In the genomic region with DNA sequence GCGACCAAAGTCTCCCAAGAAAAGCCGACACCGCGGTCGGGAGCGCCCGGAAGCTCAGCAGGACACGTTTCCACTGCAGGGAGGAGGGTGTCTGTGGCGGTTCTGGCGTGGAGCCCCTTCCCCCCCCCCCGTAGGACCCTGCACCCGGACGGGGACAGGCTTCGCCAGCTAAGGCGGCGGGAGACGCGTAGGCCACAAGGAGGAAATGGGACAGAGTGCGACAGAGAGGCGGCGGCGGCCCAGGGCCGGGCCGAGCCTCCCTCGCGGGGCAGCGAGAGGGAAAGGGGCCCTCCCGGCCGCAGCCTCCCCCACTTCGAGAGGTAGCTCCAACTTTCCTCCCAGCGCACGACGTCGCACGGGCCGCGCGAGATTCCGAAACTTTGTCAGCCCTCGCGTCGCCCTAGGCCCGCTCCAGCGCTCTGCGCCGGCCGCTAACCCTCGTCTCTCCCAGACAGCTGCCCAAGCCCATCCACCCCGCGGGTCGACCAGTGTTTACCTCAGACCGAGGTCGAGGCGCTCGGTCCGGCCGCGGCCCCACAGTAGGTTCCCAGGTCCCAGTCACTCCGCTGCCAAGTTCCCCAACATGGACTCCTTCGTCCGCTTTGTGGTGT, we compare ENCODE assay signal across 8 cellular contexts. TPM values are rescaled to one million over a fixed set of nuclear protein-coding genes. Genes with fewer than 3 reads are reported as not detected.
DNase-seq lines count a peak whose midpoint lies in the region; ATAC-seq and TF ChIP-seq lines count a peak whose summit lies in the region.

No MANE protein-coding gene starts in this region.

- peak overlapping the region; percentile 88 for H3K4ac ChIP-seq in IMR-90 (ENCODE audit: low read depth, low read length)

- ATAC-seq in GM21576 (IDR thresholded peaks at IDR 0.05; ENCODE audit: unreplicated experiment) (peak; percentile 21), IMR-90 (ENCODE audit: low read depth) (peak; percentile 34)

- peak overlapping the region; percentile 91 for H2BK5ac ChIP-seq in IMR-90 (ENCODE audit: low read depth, low read length, poor library complexity, severe bottlenecking)

- peaks cover 59 to 67% of the 10 kb centered on the region in 2 donors for H3K4me1 Mint-ChIP-seq in immature natural killer cell

- peak overlapping the region; percentile 46 for H4K5ac ChIP-seq in IMR-90 (ENCODE audit: low read depth, low read length)

- intact Hi-C loops in IMR-90 (cut with micrococcal nuclease), result loop anchor here (1.0 to 10.0 kb wide), 7 partner anchors 78 to 448 kb away; a partner anchor contains a TSS

- peaks cover 0 to 40% of the 10 kb centered on the region in 2 experiments; a peak in 2 of 4 replicates for H3K79me1 ChIP-seq in IMR-90 (ENCODE audit: low read depth in 1 of 2, low read length in 2 of 2)

- peaks cover 32% of the 10 kb centered on the region for H4K20me1 ChIP-seq in IMR-90 (ENCODE audit: insufficient read depth, low read length)

- in situ Hi-C loops in IMR-90 (cut with MboI; ENCODE audit: low sequenced_read_pairs) (no loop called here), astrocyte of the spinal cord (cut with HindIII; ENCODE audit: low sequenced_read_pairs) (no loop called here)

- dilution Hi-C loops in IMR-90 (cut with HindIII; ENCODE audit: low sequenced_read_pairs, unreplicated experiment), result no loop called here

- H2AK9ac ChIP-seq in IMR-90 (replicated peaks; ENCODE audit: low read depth, low read length, poor library complexity), result peak overlapping the region; percentile 98

- peak overlapping the region; percentile 99 for H2AFZ ChIP-seq in IMR-90 (replicated peaks; ENCODE audit: low read length, poor library complexity)

- peak overlapping the region; percentile 64 for H3K18ac ChIP-seq in IMR-90 (ENCODE audit: low read depth, low read length)

- no TSS peak for BruUV-seq in IMR-90 (replicated peaks; lab: Mats Ljungman, UMichigan)

- peak overlapping the region; percentile 94 for H3K14ac ChIP-seq in IMR-90 (replicated peaks; ENCODE audit: low read depth, low read length)

- peak overlapping the region; percentile 87 for H3K27ac ChIP-seq in IMR-90 (ENCODE audit: insufficient read depth, low read length)

- H3K9me3 Mint-ChIP-seq in immature natural killer cell, result no peaks in the 10 kb centered on the region

- H2BK120ac ChIP-seq in IMR-90 (ENCODE audit: low read depth, low read length), result peak overlapping the region; percentile 80

- DNase-seq in EL (peak; percentile 74), IMR-90 (peak; percentile 47), T-helper 9 cell (peak; percentile 41), astrocyte of the spinal cord (ENCODE audit: low read depth, low spot score) (peak; percentile 51), immature natural killer cell (peak; percentile 59 to 70 (median 59)), cortex of kidney (lab: John Stamatoyannopoulos, UW) (no peak)
- DNase-seq in stimulated activated CD4-positive, alpha-beta T cell treated with anti-CD3 and anti-CD28 coated beads, Interleukin-12 subunit alpha, Interleukin-12 subunit beta, amount 100 ng/mL, for 4 hours, result peak; percentile 50

- peak overlapping the region; percentile 94 to 100 (median 98) for H3K4me3 Mint-ChIP-seq in immature natural killer cell

- peak overlapping the region; percentile 11 to 82; a peak in 3 of 4 replicates for H4K8ac ChIP-seq in IMR-90 (ENCODE audit: low read depth in 2 of 2, low read length in 2 of 2)

- H3K9ac ChIP-seq in IMR-90 (ENCODE audit: low read depth, low read length), result peak overlapping the region; percentile 89

- peaks cover 4% of the 10 kb centered on the region; the same call in 1 of the 2 replicates for H3K9me1 ChIP-seq in IMR-90 (ENCODE audit: insufficient read depth, low read length)

- POLR2A ChIA-PET in IMR-90 (lab: Charles Lee; ENCODE audit: unreplicated experiment), result interaction anchor here (0.5 to 0.6 kb wide), 3 partner anchors 215 to 311 kb away, joined by 3 to 5 read pairs (median 4); no protein-coding TSS in a partner anchor

- H2AK5ac ChIP-seq in IMR-90 (ENCODE audit: low read depth, low read length), result peak overlapping the region; percentile 40

- H3K4me1 ChIP-seq in IMR-90 (ENCODE audit: control insufficient read depth, insufficient read depth, low read length), result peaks cover 3% of the 10 kb centered on the region; the same call in 1 of the 2 replicates

- peaks cover 19 to 27% (median 25%) of the 10 kb centered on the region in 3 donors for H3K27me3 Mint-ChIP-seq in immature natural killer cell (ENCODE audit: low read depth in 3 of 3)

- H3K56ac ChIP-seq in IMR-90 (ENCODE audit: extremely low read depth, insufficient read depth, low read length), result peak overlapping the region; percentile 86

- H2BK15ac ChIP-seq in IMR-90 (ENCODE audit: low read depth, low read length), result 0 out of 3 replicates have a peak overlapping the region, but pooled peaks have one; percentile 6

- 0 out of 2 replicates have a peak, but pooled peaks cover 2% of the 10 kb centered on the region for H3K36me3 ChIP-seq in IMR-90 (ENCODE audit: control insufficient read depth, insufficient read depth, low read length)

- TF ChIP-seq RAD21 in IMR-90 (IDR thresholded peaks at IDR 0.05; ENCODE audit: low read length), result no peak

- CTCF ChIA-PET in IMR-90 (lab: Yijun Ruan, JAX), result interaction anchor here (0.6 kb wide), 1 partner anchor 67 kb away, joined by 5 read pairs; no protein-coding TSS in a partner anchor

- 0 out of 2 replicates have a peak overlapping the region, but pooled peaks have one; percentile 16 for H2BK20ac ChIP-seq in IMR-90 (ENCODE audit: low read depth, low read length)

- no peak for TF ChIP-seq POLR2A in IMR-90 (IDR thresholded peaks at IDR 0.05; ENCODE audit: low read depth, low read length)

- no peaks in the 10 kb centered on the region for H3K27me3 ChIP-seq in IMR-90 (ENCODE audit: control insufficient read depth, insufficient read depth, low read length)

- H3K4me2 ChIP-seq in IMR-90 (ENCODE audit: low read depth, low read length), result peak overlapping the region; percentile 97

- peak overlapping the region; percentile 96 for H3K23ac ChIP-seq in IMR-90 (ENCODE audit: low read depth, low read length)

- no peaks in the 10 kb centered on the region for H3K9me3 ChIP-seq in IMR-90 (ENCODE audit: control insufficient read depth, insufficient read depth, low read length)

- no peak for TF ChIP-seq CTCF in IMR-90 (conservative IDR thresholded peaks at IDR 0.05; ENCODE audit: low read depth, low read length)
- no peak for TF ChIP-seq CTCF in astrocyte of the spinal cord (IDR thresholded peaks at IDR 0.05; ENCODE audit: low read depth, low read length)

- peaks cover 0 to 3% (median 0%) of the 10 kb centered on the region in 3 donors for H3K36me3 Mint-ChIP-seq in immature natural killer cell

- 1% methylated on average over 21 of the region's 61 CpGs; no CpG with 5 or more reads in 1 of the 2 experiments for WGBS in IMR-90 (ENCODE audit: extremely low coverage in 2 of 2, insufficient read length in 1 of 2), 2 experiments

- H3K27ac Mint-ChIP-seq in immature natural killer cell, result peak overlapping the region; percentile 98 to 100 (median 100)

- peak overlapping the region; percentile 82 for H4K91ac ChIP-seq in IMR-90 (ENCODE audit: insufficient read depth, low read depth, low read length)

- H3K4me3 ChIP-seq in IMR-90 (ENCODE audit: insufficient read depth, low read depth, low read length), result peak overlapping the region; percentile 78
- H3K4me3 ChIP-seq in astrocyte of the spinal cord (ENCODE audit: low read depth, low read length), result peak overlapping the region; percentile 94

TF ChIP-seq in IMR-90, 13 proteins besides CTCF, POLR2A, EP300 and RAD21:
- TF ChIP-seq, protein P1, sequence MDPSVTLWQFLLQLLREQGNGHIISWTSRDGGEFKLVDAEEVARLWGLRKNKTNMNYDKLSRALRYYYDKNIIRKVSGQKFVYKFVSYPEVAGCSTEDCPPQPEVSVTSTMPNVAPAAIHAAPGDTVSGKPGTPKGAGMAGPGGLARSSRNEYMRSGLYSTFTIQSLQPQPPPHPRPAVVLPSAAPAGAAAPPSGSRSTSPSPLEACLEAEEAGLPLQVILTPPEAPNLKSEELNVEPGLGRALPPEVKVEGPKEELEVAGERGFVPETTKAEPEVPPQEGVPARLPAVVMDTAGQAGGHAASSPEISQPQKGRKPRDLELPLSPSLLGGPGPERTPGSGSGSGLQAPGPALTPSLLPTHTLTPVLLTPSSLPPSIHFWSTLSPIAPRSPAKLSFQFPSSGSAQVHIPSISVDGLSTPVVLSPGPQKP (IDR thresholded peaks at IDR 0.05; ENCODE audit: borderline replicate concordance, low read depth, low read length), result no peak
- TF ChIP-seq BHLHE40 (IDR thresholded peaks at IDR 0.05; ENCODE audit: low read depth, low read length), result 0 out of 2 replicates have a peak, but pooled peaks have one; percentile 1

RNA-seq across cellular contexts. Expression of a gene that starts 0.4 kb away (rescaled TPM):
- total RNA-seq in IMR-90 (2012; rRNA removed), result 70.4 and 90.3 TPM in 2 replicates
- polyA plus RNA-seq in IMR-90 (2012; rRNA removed) (32.0 and 33.9 TPM in 2 replicates), immature natural killer cell (100 to 1,000 TPM in 1 of 3 donors, 10 to 100 TPM in 2; 59.5 to 111 (median 61.1) TPM)
- 5.1 and 8.4 TPM in 2 replicates for polyA plus RNA-seq in IMR-90 (2012; cell fraction: cytosol; rRNA removed)
- 6.6 and 82.0 TPM in 2 replicates for polyA plus RNA-seq in IMR-90 (2012; cell fraction: nucleus; rRNA removed; ENCODE audit: low replicate concordance)
